Comparison of ENCODE assay signal across 21 cellular contexts in genomic region chr3:192641911-192642310, GRCh38.
"Had no signal": no experiment of that assay in that cellular context is flagged by ENCODE, and none has a peak within 500 bp of the region (broad histone marks: within the 10 kb centered on the region; RNA-seq: fewer than 3 reads in every experiment).

No MANE protein-coding gene starts in this region.

- ATAC-seq: effector memory CD8-positive, alpha-beta T cell; esophagus mucosa; gastrocnemius medialis; left colon; left lobe of liver; lower lobe of right lung; naive thymus-derived CD4-positive, alpha-beta T cell had no signal

- H3K36me3 ChIP-seq: colonic mucosa, esophagus squamous epithelium, gastrocnemius medialis, lower lobe of right lung had no signal

- DNase-seq: colonic mucosa; cortex of kidney; effector CD8-positive, alpha-beta T cell; effector memory CD8-positive, alpha-beta T cell; endodermal cell; erythroblast; esophagus squamous epithelium; foreskin fibroblast; foreskin melanocyte; gastrocnemius medialis; glutamatergic neuron; head of caudate nucleus; hippocampal formation; left colon; lower lobe of right lung; mesendoderm; midbrain; naive thymus-derived CD4-positive, alpha-beta T cell had no signal

- H3K9me3 ChIP-seq: colonic mucosa, esophagus squamous epithelium, gastrocnemius medialis, lower lobe of right lung had no signal

- H3K27me3 ChIP-seq: colonic mucosa, esophagus squamous epithelium, gastrocnemius medialis had no signal

- H3K27ac ChIP-seq: colonic mucosa, epithelial cell of prostate, esophagus squamous epithelium, gastrocnemius medialis, lower lobe of right lung had no signal

- H3K4me1 ChIP-seq: colonic mucosa, esophagus squamous epithelium, gastrocnemius medialis, lower lobe of right lung had no signal

- H3K4me3 ChIP-seq: colonic mucosa, esophagus squamous epithelium, gastrocnemius medialis, lower lobe of right lung had no signal
